Comparison of ENCODE assay signal across 18 cellular contexts in genomic region chr2:240405133-240405532, GRCh38. TPM values are rescaled to one million over a fixed set of nuclear protein-coding genes. Genes with fewer than 3 reads are reported as not detected.
DNase-seq lines count a peak whose midpoint lies in the region; ATAC-seq and TF ChIP-seq lines count a peak whose summit lies in the region.
"Had no signal": no experiment of that assay in that cellular context is flagged by ENCODE, and none has a peak within 500 bp of the region (broad histone marks: within the 10 kb centered on the region; RNA-seq: fewer than 3 reads in every experiment).

No MANE protein-coding gene starts in this region.

- ATAC-seq in Right ventricle myocardium inferior, result no peak
- ATAC-seq in heart left ventricle, result no peak
- ATAC-seq in GM21360 (IDR thresholded peaks at IDR 0.05; ENCODE audit: unreplicated experiment), result no peak
- ATAC-seq in GM21515 (IDR thresholded peaks at IDR 0.05; ENCODE audit: unreplicated experiment), result no peak
- ATAC-seq: PC-3 had no signal

- no peaks in the 10 kb centered on the region for H3K4me1 ChIP-seq in heart left ventricle

- no peaks in the 10 kb centered on the region for H3K36me3 ChIP-seq in heart left ventricle
- H3K36me3 ChIP-seq: MG63 had no signal

- H3K4me3 ChIP-seq in heart left ventricle (no peak overlapping the region), coronary artery (no peak overlapping the region)
- H3K4me3 ChIP-seq: MG63 had no signal

- DNase-seq in Right ventricle myocardium inferior (ENCODE audit: missing footprints) (peak; percentile 13), heart left ventricle (no peak), coronary artery (ENCODE audit: low spot score) (peak; percentile 66), mesenteric fat pad (ENCODE audit: low spot score) (peak; percentile 59), type B pancreatic cell (ENCODE audit: extremely low spot score, unreplicated experiment) (peak; percentile 47), DMS 273 treated with DMSO at 0.1 percent for 48 hours (lab: John Stamatoyannopoulos, UW) (no peak)
- DNase-seq: C1 segment of cervical spinal cord, GF-D8, MG63, NCI-H1092, NCI-H146, NCI-H2081, NCI-H510A treated with DMSO at 0.1 percent for 48 hours, NCI-H82, PC-3 had no signal

- intact Hi-C loops in Right ventricle myocardium inferior (cut with DNase I) (no loop called here), heart left ventricle (cut with DNase I) (no loop called here)

- H3K4me3 Mint-ChIP-seq in type B pancreatic cell, result no peak overlapping the region

- WGBS in heart left ventricle, 4 donors, result 92 to 94% (median 92%) methylated on average over 15 of the region's 15 CpGs

- H3K27me3 ChIP-seq in heart left ventricle, result no peaks in the 10 kb centered on the region
- H3K27me3 ChIP-seq: MG63 had no signal

- H3K27ac ChIP-seq in heart left ventricle (no peak overlapping the region), coronary artery (no peak overlapping the region)
- H3K27ac ChIP-seq: RWPE1 had no signal

- no peaks in the 10 kb centered on the region for H3K9me3 Mint-ChIP-seq in type B pancreatic cell

- no peaks in the 10 kb centered on the region for H3K9me3 ChIP-seq in heart left ventricle
- H3K9me3 ChIP-seq: MG63 had no signal

- H3K36me3 Mint-ChIP-seq in type B pancreatic cell, result no peaks in the 10 kb centered on the region

- no peak overlapping the region for H3K27ac Mint-ChIP-seq in type B pancreatic cell

- TF ChIP-seq CTCF in heart left ventricle (IDR thresholded peaks at IDR 0.05), result no peak
- TF ChIP-seq CTCF in coronary artery (IDR thresholded peaks at IDR 0.05), result no peak
- TF ChIP-seq CTCF in type B pancreatic cell (conservative IDR thresholded peaks at IDR 0.05), result no peak

- peaks cover 2% of the 10 kb centered on the region for H3K27me3 Mint-ChIP-seq in type B pancreatic cell

- TF ChIP-seq POLR2A in heart left ventricle (IDR thresholded peaks at IDR 0.05), result no peak

- peaks cover 5% of the 10 kb centered on the region for H3K4me1 Mint-ChIP-seq in type B pancreatic cell (ENCODE audit: unreplicated experiment)

RNA-seq across cellular contexts. Expression of gene GPC1, which starts 30.3 kb away (rescaled TPM):
- total RNA-seq in Right ventricle myocardium inferior (182 TPM), heart left ventricle (100 to 1,000 TPM; 131 to 316 (median 193) TPM), mesenteric fat pad (82.5 TPM), type B pancreatic cell (ENCODE audit: low replicate concordance) (58.0 and 78.0 TPM in 2 replicates)
- polyA plus RNA-seq in heart left ventricle, result 100 to 1,000 TPM; 134 to 209 TPM

Comparison
In these comparisons a context has a peak if more than half of its experiments do, and no peak if none do; other contexts are left out.
1. DNase-seq: peak in Right ventricle myocardium inferior (single experiment), coronary artery (single experiment), mesenteric fat pad (single experiment) and type B pancreatic cell (single experiment); none in heart left ventricle (0 of 5) and DMS 273 treated with DMSO at 0.1 percent for 48 hours (single experiment).